ENCODE assay signal across 1 cellular context in the genomic region with DNA sequence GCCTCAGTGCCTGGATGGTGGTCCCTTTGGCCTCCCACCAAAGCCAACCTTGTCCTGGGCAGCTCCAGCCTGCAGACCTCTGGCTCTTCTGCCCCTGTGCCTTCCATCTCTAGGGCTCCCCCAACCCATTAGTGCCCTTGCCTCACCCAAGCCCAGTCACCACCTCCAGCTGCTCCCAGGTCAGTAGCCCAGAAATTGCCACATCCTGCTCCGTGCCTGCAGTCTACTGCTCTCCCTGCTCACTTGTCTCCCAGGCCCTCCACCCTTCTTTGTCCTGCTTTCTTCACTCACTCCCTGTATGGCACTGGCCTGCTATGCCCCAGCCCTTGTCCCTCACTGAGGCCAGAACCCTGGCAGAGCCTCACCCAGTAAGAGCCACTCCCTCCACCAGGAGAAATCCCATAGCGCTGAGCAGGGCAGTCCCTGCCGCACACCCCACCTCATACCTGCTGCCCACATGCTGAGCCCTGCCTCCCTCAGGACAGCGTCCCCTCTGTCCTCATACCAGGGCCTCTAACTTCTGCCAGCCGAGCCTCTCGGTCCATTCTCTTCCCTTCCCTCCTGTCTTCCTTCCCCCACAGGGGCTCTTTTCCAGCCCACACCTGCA.
TF ChIP-seq lines count a peak whose summit lies in the region.

No MANE protein-coding gene starts in this region.

TF ChIP-seq in WTC11, 78 proteins besides CTCF, POLR2A, EP300 and RAD21 (continued from another document):
- TF ChIP-seq, protein P1, sequence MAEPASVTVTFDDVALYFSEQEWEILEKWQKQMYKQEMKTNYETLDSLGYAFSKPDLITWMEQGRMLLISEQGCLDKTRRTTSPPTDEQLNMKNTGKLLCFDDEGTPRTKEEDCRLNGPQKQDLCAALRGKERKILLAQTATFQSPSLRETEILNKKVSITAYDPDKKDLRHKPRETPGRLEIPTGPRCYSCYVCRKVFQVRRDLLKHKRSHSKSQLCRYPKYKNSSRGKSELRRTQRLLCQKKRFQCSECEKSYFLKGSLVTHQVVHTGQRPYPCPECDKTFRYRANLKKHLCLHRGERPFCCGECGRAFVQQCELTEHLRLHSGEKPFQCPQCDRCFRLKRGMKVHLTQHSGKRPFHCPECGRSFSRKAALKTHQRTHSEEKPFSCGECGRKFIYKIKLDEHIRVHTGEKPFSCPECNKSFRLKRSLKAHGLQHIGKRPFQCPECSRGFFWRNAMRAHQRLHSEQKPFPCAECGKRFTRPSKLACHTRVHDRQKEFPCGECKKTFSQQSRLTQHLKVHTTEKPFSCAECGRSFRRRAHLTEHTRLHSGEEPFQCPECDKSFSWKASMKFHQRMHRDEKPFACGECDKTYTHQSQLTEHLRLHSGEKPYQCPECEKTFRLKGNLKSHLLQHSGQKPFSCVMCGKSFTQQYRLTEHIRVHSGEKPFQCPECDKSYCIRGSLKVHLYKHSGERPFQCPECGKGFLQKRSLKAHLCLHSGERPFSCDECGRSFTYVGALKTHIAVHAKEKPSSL (CRISPR knock-in tag; conservative IDR thresholded peaks at IDR 0.05) = no peak
- TF ChIP-seq USF2 (CRISPR knock-in tag; IDR thresholded peaks at IDR 0.05) = no peak
- TF ChIP-seq, protein P2, sequence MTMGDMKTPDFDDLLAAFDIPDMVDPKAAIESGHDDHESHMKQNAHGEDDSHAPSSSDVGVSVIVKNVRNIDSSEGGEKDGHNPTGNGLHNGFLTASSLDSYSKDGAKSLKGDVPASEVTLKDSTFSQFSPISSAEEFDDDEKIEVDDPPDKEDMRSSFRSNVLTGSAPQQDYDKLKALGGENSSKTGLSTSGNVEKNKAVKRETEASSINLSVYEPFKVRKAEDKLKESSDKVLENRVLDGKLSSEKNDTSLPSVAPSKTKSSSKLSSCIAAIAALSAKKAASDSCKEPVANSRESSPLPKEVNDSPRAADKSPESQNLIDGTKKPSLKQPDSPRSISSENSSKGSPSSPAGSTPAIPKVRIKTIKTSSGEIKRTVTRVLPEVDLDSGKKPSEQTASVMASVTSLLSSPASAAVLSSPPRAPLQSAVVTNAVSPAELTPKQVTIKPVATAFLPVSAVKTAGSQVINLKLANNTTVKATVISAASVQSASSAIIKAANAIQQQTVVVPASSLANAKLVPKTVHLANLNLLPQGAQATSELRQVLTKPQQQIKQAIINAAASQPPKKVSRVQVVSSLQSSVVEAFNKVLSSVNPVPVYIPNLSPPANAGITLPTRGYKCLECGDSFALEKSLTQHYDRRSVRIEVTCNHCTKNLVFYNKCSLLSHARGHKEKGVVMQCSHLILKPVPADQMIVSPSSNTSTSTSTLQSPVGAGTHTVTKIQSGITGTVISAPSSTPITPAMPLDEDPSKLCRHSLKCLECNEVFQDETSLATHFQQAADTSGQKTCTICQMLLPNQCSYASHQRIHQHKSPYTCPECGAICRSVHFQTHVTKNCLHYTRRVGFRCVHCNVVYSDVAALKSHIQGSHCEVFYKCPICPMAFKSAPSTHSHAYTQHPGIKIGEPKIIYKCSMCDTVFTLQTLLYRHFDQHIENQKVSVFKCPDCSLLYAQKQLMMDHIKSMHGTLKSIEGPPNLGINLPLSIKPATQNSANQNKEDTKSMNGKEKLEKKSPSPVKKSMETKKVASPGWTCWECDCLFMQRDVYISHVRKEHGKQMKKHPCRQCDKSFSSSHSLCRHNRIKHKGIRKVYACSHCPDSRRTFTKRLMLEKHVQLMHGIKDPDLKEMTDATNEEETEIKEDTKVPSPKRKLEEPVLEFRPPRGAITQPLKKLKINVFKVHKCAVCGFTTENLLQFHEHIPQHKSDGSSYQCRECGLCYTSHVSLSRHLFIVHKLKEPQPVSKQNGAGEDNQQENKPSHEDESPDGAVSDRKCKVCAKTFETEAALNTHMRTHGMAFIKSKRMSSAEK (CRISPR knock-in tag; IDR thresholded peaks at IDR 0.05; ENCODE audit: borderline replicate concordance) = no peak
- TF ChIP-seq HMGXB4 (CRISPR knock-in tag; IDR thresholded peaks at IDR 0.05) = no peak
- TF ChIP-seq NR2C2 (CRISPR knock-in tag; IDR thresholded peaks at IDR 0.05) = no peak
- no peak for TF ChIP-seq ZNF317 (CRISPR knock-in tag; IDR thresholded peaks at IDR 0.05; ENCODE audit: borderline replicate concordance, low read depth)
